Comparison of ENCODE assay signal across 11 cellular contexts in genomic region chr9:99019523-99020331, GRCh38.
DNase-seq lines count a peak whose midpoint lies in the region; ATAC-seq, FAIRE-seq and TF ChIP-seq lines count a peak whose summit lies in the region.
"Had no signal": no experiment of that assay in that cellular context is flagged by ENCODE, and none has a peak within 500 bp of the region (broad histone marks: within the 10 kb centered on the region; RNA-seq: fewer than 3 reads in every experiment).

No MANE protein-coding gene starts in this region.

- no peaks in the 10 kb centered on the region for H3K4me1 ChIP-seq in HepG2 (ENCODE audit: insufficient read depth, low read length)
- no peaks in the 10 kb centered on the region for H3K4me1 ChIP-seq in vagina

- no peak for TF ChIP-seq RAD21 in HepG2 (CRISPR knock-in tag; IDR thresholded peaks at IDR 0.05)

- no peak overlapping the region for H3K9ac ChIP-seq in HepG2 (ENCODE audit: insufficient read depth, low read depth, low read length)

- H3K79me2 ChIP-seq in HepG2 (ENCODE audit: insufficient read depth, low read length) = no peaks in the 10 kb centered on the region

- H4K20me1 ChIP-seq in HepG2 (ENCODE audit: insufficient read depth, low read length) = no peaks in the 10 kb centered on the region

- H3K27ac Mint-ChIP-seq in natural killer cell treated with Interleukin-12 subunit alpha and Interleukin-12 subunit beta and Interleukin-15 and Interleukin-18, amount 100 ng/mL, for 72 hours = peak overlapping the region; percentile 6 to 71
- no peak overlapping the region for H3K27ac Mint-ChIP-seq in natural killer cell
- no peak overlapping the region for H3K27ac Mint-ChIP-seq in stimulated activated memory B cell treated with anti-CD40 and anti-IgM and Interleukin-4, amounts not matched to agents 10 μg/mL and 1 μg/mL and 100 μg/mL, for 72 hours
- H3K27ac Mint-ChIP-seq: B cell, brain had no signal

- H2AFZ ChIP-seq in HepG2 (ENCODE audit: low read length) = no peak overlapping the region

- intact Hi-C loops in natural killer cell (cut with micrococcal nuclease) = loop anchor here (5.0 kb wide), 1 partner anchor 38 kb away; no protein-coding TSS in a partner anchor
- intact Hi-C loops in HepG2 (cut with micrococcal nuclease; ENCODE audit: unreplicated experiment) = no loop called here
- intact Hi-C loops in vagina (cut with DNase I) = no loop called here

- H3K4me1 Mint-ChIP-seq in natural killer cell treated with Interleukin-12 subunit alpha and Interleukin-12 subunit beta and Interleukin-15 and Interleukin-18, amount 100 ng/mL, for 72 hours (ENCODE audit: low read depth in 2 of 2) = peaks cover 17 to 24% of the 10 kb centered on the region in 2 donors
- peaks cover 40 to 43% of the 10 kb centered on the region in 2 donors for H3K4me1 Mint-ChIP-seq in natural killer cell
- H3K4me1 Mint-ChIP-seq in stimulated activated memory B cell treated with anti-CD40 and anti-IgM and Interleukin-4, amounts not matched to agents 10 μg/mL and 1 μg/mL and 100 μg/mL, for 72 hours = no peaks in the 10 kb centered on the region
- H3K4me1 Mint-ChIP-seq: B cell had no signal

- no peak for DNase-seq in natural killer cell treated with Interleukin-12 subunit alpha and Interleukin-12 subunit beta and Interleukin-15 and Interleukin-18, amount 100 ng/mL, for 72 hours (ENCODE audit: low spot score)
- DNase-seq in natural killer cell = no peak
- DNase-seq in coronary artery (ENCODE audit: low spot score) = no peak
- DNase-seq in HepG2 (ENCODE audit: low spot score) = no peak
- peak in 1 of 2 donors; percentile 77 for DNase-seq in vagina (ENCODE audit: extremely low spot score in 2 of 2)
- no peak for DNase-seq in GM20000 (ENCODE audit: low spot score)
- DNase-seq in retina = no peak
- DNase-seq: NCI-H1694 treated with DMSO at 0.1 percent for 48 hours had no signal

- H3K36me3 Mint-ChIP-seq in natural killer cell treated with Interleukin-12 subunit alpha and Interleukin-12 subunit beta and Interleukin-15 and Interleukin-18, amount 100 ng/mL, for 72 hours = no peaks in the 10 kb centered on the region
- H3K36me3 Mint-ChIP-seq in natural killer cell = no peaks in the 10 kb centered on the region
- H3K36me3 Mint-ChIP-seq in stimulated activated memory B cell treated with anti-CD40 and anti-IgM and Interleukin-4, amounts not matched to agents 10 μg/mL and 1 μg/mL and 100 μg/mL, for 72 hours = no peaks in the 10 kb centered on the region

- no peak for FAIRE-seq in HepG2 (lab: Jason Lieb, UNC)

- H3K4me3 Mint-ChIP-seq in natural killer cell treated with Interleukin-12 subunit alpha and Interleukin-12 subunit beta and Interleukin-15 and Interleukin-18, amount 100 ng/mL, for 72 hours = no peak overlapping the region
- H3K4me3 Mint-ChIP-seq in natural killer cell = no peak overlapping the region
- H3K4me3 Mint-ChIP-seq in stimulated activated memory B cell treated with anti-CD40 and anti-IgM and Interleukin-4, amounts not matched to agents 10 μg/mL and 1 μg/mL and 100 μg/mL, for 72 hours = no peak overlapping the region
- H3K4me3 Mint-ChIP-seq: B cell, brain had no signal

- CTCF ChIA-PET in HepG2 (lab: Yijun Ruan, JAX; ENCODE audit: low intra/inter-chr PET ratio, low total read pairs) = no interaction called here

- H3K9me3 ChIP-seq in HepG2 (ENCODE audit: low read length) = no peaks in the 10 kb centered on the region
- H3K9me3 ChIP-seq in vagina = no peaks in the 10 kb centered on the region

- no TSS peak for BruUV-seq in HepG2 (replicated peaks; lab: Mats Ljungman, UMichigan)

- in situ Hi-C loops in HepG2 (cut with HindIII; ENCODE audit: extremely low pct_ligation_motif_present, low pct_unique_long_range_greater_than_20kb) = no loop called here

- ATAC-seq in natural killer cell treated with Interleukin-12 subunit alpha and Interleukin-12 subunit beta and Interleukin-15 and Interleukin-18, amount 100 ng/mL, for 72 hours = no peak
- no peak for ATAC-seq in natural killer cell
- ATAC-seq in HepG2 = no peak
- ATAC-seq in stimulated activated memory B cell treated with anti-CD40 and anti-IgM and Interleukin-4, amounts not matched to agents 10 μg/mL and 1 μg/mL and 100 μg/mL, for 72 hours = no peak

- H3K27ac ChIP-seq in coronary artery (peak overlapping the region; percentile 36 to 87), HepG2 (ENCODE audit: extremely low read length, insufficient read depth, low read length) (no peak overlapping the region), vagina (peak overlapping the region; percentile 75)

- no peaks in the 10 kb centered on the region for H3K9me3 Mint-ChIP-seq in natural killer cell treated with Interleukin-12 subunit alpha and Interleukin-12 subunit beta and Interleukin-15 and Interleukin-18, amount 100 ng/mL, for 72 hours
- no peaks in the 10 kb centered on the region for H3K9me3 Mint-ChIP-seq in natural killer cell
- H3K9me3 Mint-ChIP-seq in stimulated activated memory B cell treated with anti-CD40 and anti-IgM and Interleukin-4, amounts not matched to agents 10 μg/mL and 1 μg/mL and 100 μg/mL, for 72 hours = no peaks in the 10 kb centered on the region

- H3K4me3 ChIP-seq in coronary artery (no peak overlapping the region), HepG2 (replicated peaks in 1 of 3; ENCODE audit: insufficient read depth in 1 of 3, low read depth in 2 of 3, low read length in 3 of 3) (no peak overlapping the region), vagina (no peak overlapping the region)

- no peaks in the 10 kb centered on the region for H3K36me3 ChIP-seq in HepG2 (replicated peaks in 1 of 2; ENCODE audit: control insufficient read depth in 1 of 2, insufficient read depth in 2 of 2, low read length in 2 of 2)
- H3K36me3 ChIP-seq in vagina = no peaks in the 10 kb centered on the region

- TF ChIP-seq CTCF in natural killer cell (IDR thresholded peaks at IDR 0.05) (no peak), coronary artery (IDR thresholded peaks at IDR 0.05) (no peak), HepG2 (CRISPR knock-in tag; IDR thresholded peaks at IDR 0.05) (no peak), vagina (IDR thresholded peaks at IDR 0.05) (no peak), GM20000 (IDR thresholded peaks at IDR 0.05; ENCODE audit: extremely low read depth, missing control alignments) (no peak)

- peaks cover 0 to 4% of the 10 kb centered on the region in 2 donors for H3K27me3 Mint-ChIP-seq in natural killer cell treated with Interleukin-12 subunit alpha and Interleukin-12 subunit beta and Interleukin-15 and Interleukin-18, amount 100 ng/mL, for 72 hours
- H3K27me3 Mint-ChIP-seq in natural killer cell (ENCODE audit: low read depth in 2 of 2) = peaks cover 0 to 4% of the 10 kb centered on the region in 2 donors
- no peaks in the 10 kb centered on the region for H3K27me3 Mint-ChIP-seq in stimulated activated memory B cell treated with anti-CD40 and anti-IgM and Interleukin-4, amounts not matched to agents 10 μg/mL and 1 μg/mL and 100 μg/mL, for 72 hours
- H3K27me3 Mint-ChIP-seq: B cell had no signal

- POLR2A ChIA-PET in HepG2 (lab: Yijun Ruan, JAX) = no interaction called here

- TF ChIP-seq EP300 in HepG2 (IDR thresholded peaks at IDR 0.05; ENCODE audit: low read depth in 2 of 2, low read length in 2 of 2) (no peak), HepG2 (CRISPR knock-in tag; IDR thresholded peaks at IDR 0.05; ENCODE audit: borderline replicate concordance) (no peak)

- WGBS in HepG2 (ENCODE audit: low lambda C conversion rate) = 48% methylated on average over 3 of the region's 3 CpGs

- H3K4me2 ChIP-seq in HepG2 (ENCODE audit: low read depth, low read length) = no peak overlapping the region

- peaks cover 2 to 22% of the 10 kb centered on the region in 2 experiments; a peak in 2 of 5 replicates for H3K27me3 ChIP-seq in HepG2 (ENCODE audit: control insufficient read depth in 1 of 2, insufficient read depth in 2 of 2, low read length in 2 of 2)
- no peaks in the 10 kb centered on the region for H3K27me3 ChIP-seq in vagina

- no peak for TF ChIP-seq POLR2A in HepG2 (IDR thresholded peaks at IDR 0.05; ENCODE audit: insufficient read depth in 1 of 2, low read depth in 2 of 2, low read length in 2 of 2)
- TF ChIP-seq POLR2A in vagina (IDR thresholded peaks at IDR 0.05) = no peak

TF ChIP-seq in HepG2, 621 proteins besides CTCF, POLR2A, EP300 and RAD21:
- TF ChIP-seq, protein P1, sequence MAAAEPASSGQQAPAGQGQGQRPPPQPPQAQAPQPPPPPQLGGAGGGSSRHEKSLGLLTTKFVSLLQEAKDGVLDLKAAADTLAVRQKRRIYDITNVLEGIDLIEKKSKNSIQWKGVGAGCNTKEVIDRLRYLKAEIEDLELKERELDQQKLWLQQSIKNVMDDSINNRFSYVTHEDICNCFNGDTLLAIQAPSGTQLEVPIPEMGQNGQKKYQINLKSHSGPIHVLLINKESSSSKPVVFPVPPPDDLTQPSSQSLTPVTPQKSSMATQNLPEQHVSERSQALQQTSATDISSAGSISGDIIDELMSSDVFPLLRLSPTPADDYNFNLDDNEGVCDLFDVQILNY (CRISPR knock-in tag; conservative IDR thresholded peaks at IDR 0.05) = no peak
- TF ChIP-seq ATF7 (IDR thresholded peaks at IDR 0.05) = peak; percentile 61
- TF ChIP-seq ATF7 (CRISPR knock-in tag; IDR thresholded peaks at IDR 0.05) = no peak

Comparison
In these comparisons a context has a peak if more than half of its experiments do, and no peak if none do; other contexts are left out.
1. H3K27ac Mint-ChIP-seq: peak in natural killer cell treated with Interleukin-12 subunit alpha and Interleukin-12 subunit beta and Interleukin-15 and Interleukin-18, amount 100 ng/mL, for 72 hours (2 of 2); none in natural killer cell (0 of 2) and stimulated activated memory B cell treated with anti-CD40 and anti-IgM and Interleukin-4, amounts not matched to agents 10 μg/mL and 1 μg/mL and 100 μg/mL, for 72 hours (single experiment).